1 cellular context compared by ENCODE assay signal in the genomic region with DNA sequence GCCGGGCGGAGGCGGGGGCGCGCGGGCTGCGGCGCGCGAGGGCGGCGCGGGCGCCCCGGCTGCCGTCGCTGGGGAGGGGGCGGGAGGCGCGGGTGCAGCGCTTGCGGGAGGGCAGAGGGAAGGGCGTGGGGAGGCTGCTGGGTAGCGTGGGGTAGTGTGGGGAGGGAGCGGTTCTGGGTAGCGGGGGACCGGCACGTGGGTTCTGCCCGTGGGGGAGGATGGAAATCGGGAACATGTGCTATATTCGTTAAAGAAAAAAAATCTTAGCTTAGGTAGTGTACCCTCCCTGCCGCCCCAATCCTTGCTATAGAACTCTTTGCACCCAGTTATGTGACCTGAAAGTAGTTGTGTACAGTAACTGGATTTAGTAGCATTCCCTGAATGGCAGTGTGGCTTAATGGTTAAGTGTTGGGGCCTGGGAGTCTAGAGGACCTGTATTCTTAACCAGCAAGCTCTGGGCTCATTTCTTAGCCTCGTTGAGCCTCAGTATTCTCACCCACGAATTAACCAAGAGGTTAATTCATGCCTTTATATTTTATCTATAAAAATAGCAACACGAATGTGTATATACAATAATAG.
A peak's percentile ranks its signal among the peaks of the same experiment; 100 is the strongest.
TF ChIP-seq lines count a peak whose summit lies in the region.

No MANE protein-coding gene starts in this region.

TF ChIP-seq in H1, 55 proteins besides CTCF, POLR2A, EP300 and RAD21:
- TF ChIP-seq CREB1 (IDR thresholded peaks at IDR 0.05), result no peak
- 0 out of 2 replicates have a peak, but pooled peaks have one; percentile 18 for TF ChIP-seq RBBP5 (IDR thresholded peaks at IDR 0.05; ENCODE audit: borderline replicate concordance, low read depth, low read length)
- TF ChIP-seq, protein P1, sequence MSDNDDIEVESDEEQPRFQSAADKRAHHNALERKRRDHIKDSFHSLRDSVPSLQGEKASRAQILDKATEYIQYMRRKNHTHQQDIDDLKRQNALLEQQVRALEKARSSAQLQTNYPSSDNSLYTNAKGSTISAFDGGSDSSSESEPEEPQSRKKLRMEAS (IDR thresholded peaks at IDR 0.05), result 0 out of 2 replicates have a peak, but pooled peaks have one; percentile 15
- TF ChIP-seq TAF1 (IDR thresholded peaks at IDR 0.05; ENCODE audit: low read depth, low read length), result no peak
